ENCODE assay signal across 8 cellular contexts in the genomic region with DNA sequence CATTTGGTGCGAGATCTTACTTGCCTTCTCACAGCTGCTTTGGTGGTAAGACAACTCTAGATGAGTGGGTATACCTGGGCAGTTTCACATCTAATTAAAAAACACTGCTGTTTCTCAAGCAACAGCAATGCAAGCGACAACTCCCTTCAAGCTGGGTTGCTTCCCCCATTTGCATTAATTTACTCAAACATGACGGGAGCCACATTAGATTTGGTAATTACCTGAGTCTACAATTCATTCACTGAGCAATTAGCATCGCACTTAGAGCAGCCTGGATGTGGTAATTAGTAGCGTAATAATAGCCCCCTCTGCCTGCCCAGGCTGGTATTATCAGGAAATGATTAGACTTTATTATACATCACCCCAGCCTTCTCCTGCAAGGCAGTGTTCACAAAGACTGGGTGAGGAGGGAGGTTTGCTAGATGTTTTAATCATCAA.
A peak's percentile ranks its signal among the peaks of the same experiment; 100 is the strongest.
DNase-seq lines count a peak whose midpoint lies in the region; ATAC-seq and TF ChIP-seq lines count a peak whose summit lies in the region.

No MANE protein-coding gene starts in this region.

- TF ChIP-seq CTCF in RWPE2 (IDR thresholded peaks at IDR 0.05; ENCODE audit: poor library complexity, severe bottlenecking): peak; percentile 44

- H3K36me3 ChIP-seq in RWPE2 (ENCODE audit: low read depth): no peaks in the 10 kb centered on the region

- no peak overlapping the region for H3K4me3 ChIP-seq in RWPE2 (ENCODE audit: severe bottlenecking)

- DNase-seq in stimulated activated CD4-positive, alpha-beta T cell treated with anti-CD3 and anti-CD28 coated beads, Interleukin-15, amount 100 ng/mL, for 24 hours: peak; percentile 11
- no peak for DNase-seq in stimulated activated CD4-positive, alpha-beta T cell treated with anti-CD3 and anti-CD28 coated beads, Interleukin-1b, Interleukin-23, amount 100 ng/mL, for 48 hours
- DNase-seq in RWPE2 (ENCODE audit: low spot score) (no peak), iPS-NIHi7 (ENCODE audit: extremely low spot score) (peak; percentile 28), cerebellar nuclear complex (lab: John Stamatoyannopoulos, UW) (no peak), T-helper 9 cell (no peak), foreskin melanocyte (no peak)

- peaks cover 2% of the 10 kb centered on the region for H3K4me1 ChIP-seq in RWPE2 (ENCODE audit: insufficient read depth, poor library complexity, severe bottlenecking)

- peaks cover 4% of the 10 kb centered on the region for H3K9me3 ChIP-seq in RWPE2 (ENCODE audit: severe bottlenecking)

- peaks cover 13% of the 10 kb centered on the region for H3K27me3 ChIP-seq in RWPE2 (ENCODE audit: insufficient read depth, poor library complexity, severe bottlenecking)

- H3K27ac ChIP-seq in RWPE2 (ENCODE audit: poor library complexity, severe bottlenecking): no peak overlapping the region

- ATAC-seq in HG03520 (IDR thresholded peaks at IDR 0.05; ENCODE audit: unreplicated experiment) (peak; percentile 67), RWPE2 (ENCODE audit: low read depth) (peak; percentile 59; the same call in 2 of the 3 replicates)

Comparison
In these comparisons a context has a peak if more than half of its experiments do, and no peak if none do; other contexts are left out.
1. DNase-seq: peak in stimulated activated CD4-positive, alpha-beta T cell treated with anti-CD3 and anti-CD28 coated beads, Interleukin-15, amount 100 ng/mL, for 24 hours (single experiment) and iPS-NIHi7 (single experiment); none in stimulated activated CD4-positive, alpha-beta T cell treated with anti-CD3 and anti-CD28 coated beads, Interleukin-1b, Interleukin-23, amount 100 ng/mL, for 48 hours (single experiment), RWPE2 (single experiment), cerebellar nuclear complex (0 of 2), T-helper 9 cell (single experiment) and foreskin melanocyte (single experiment).